Comparison of ENCODE assay signal across 1 cellular context in genomic region chr17:75319818-75320691, GRCh38.
A peak's percentile ranks its signal among the peaks of the same experiment; 100 is the strongest.
TF ChIP-seq lines count a peak whose summit lies in the region.

No MANE protein-coding gene starts in this region.

TF ChIP-seq in GM12878, 131 proteins besides CTCF, POLR2A, EP300 and RAD21 (continued from another document and continues in another):
- TF ChIP-seq ATF7 (IDR thresholded peaks at IDR 0.05; ENCODE audit: low read depth) (peak; percentile 87), CBX5 (IDR thresholded peaks at IDR 0.05; ENCODE audit: low read depth) (no peak), MTA2 (IDR thresholded peaks at IDR 0.05; ENCODE audit: low read depth) (peak; percentile 71; the same call in 1 of the 2 replicates), RUNX3 (IDR thresholded peaks at IDR 0.05; ENCODE audit: low read length) (peak; percentile 77; the same call in 1 of the 2 replicates), WRNIP1 (IDR thresholded peaks at IDR 0.05; ENCODE audit: borderline replicate concordance, low read depth, low read length) (no peak), CHD1 (IDR thresholded peaks at IDR 0.05; ENCODE audit: low read depth, low read length) (no peak), ZNF217 (IDR thresholded peaks at IDR 0.05) (no peak; the same call in 1 of the 2 replicates), MEF2A (IDR thresholded peaks at IDR 0.05; ENCODE audit: insufficient read depth, low read depth, low read length) (peak; percentile 81), ETV6 (conservative IDR thresholded peaks at IDR 0.05 in 1 of 2, IDR thresholded peaks at IDR 0.05 in 1 of 2; ENCODE audit: borderline replicate concordance in 1 of 2, low read depth in 1 of 2) (no peak), RFX5 (IDR thresholded peaks at IDR 0.05; ENCODE audit: low read depth, low read length) (no peak), IRF4 (IDR thresholded peaks at IDR 0.05; ENCODE audit: low read depth, low read length) (no peak), ELK1 (IDR thresholded peaks at IDR 0.05; ENCODE audit: low read depth, low read length) (no peak), ZBED1 (IDR thresholded peaks at IDR 0.05; ENCODE audit: borderline replicate concordance) (no peak; the same call in 1 of the 2 replicates), NR2C2 (IDR thresholded peaks at IDR 0.05; ENCODE audit: borderline replicate concordance, control insufficient read depth, insufficient read length, low read depth) (no peak), ZNF207 (IDR thresholded peaks at IDR 0.05; ENCODE audit: borderline replicate concordance) (no peak), ZSCAN29 (IDR thresholded peaks at IDR 0.05) (no peak), NFIC (IDR thresholded peaks at IDR 0.05; ENCODE audit: low read depth, low read length) (peak; percentile 88), CREM (IDR thresholded peaks at IDR 0.05; ENCODE audit: low read depth) (peak; percentile 64), SPI1 (IDR thresholded peaks at IDR 0.05; ENCODE audit: borderline replicate concordance, insufficient read depth, low read depth, low read length) (no peak), PRDM15 (CRISPR knock-in tag; IDR thresholded peaks at IDR 0.05) (no peak), TCF3 (IDR thresholded peaks at IDR 0.05; ENCODE audit: borderline replicate concordance, insufficient read depth, low read depth, low read length) (peak; percentile 86; the same call in 1 of the 2 replicates), KAT2A (conservative IDR thresholded peaks at IDR 0.05; ENCODE audit: control insufficient read depth, low read depth, low read length) (no peak), NR2C1 (IDR thresholded peaks at IDR 0.05) (peak; percentile 63), TARDBP (IDR thresholded peaks at IDR 0.05; ENCODE audit: borderline replicate concordance) (no peak), BCL11A (IDR thresholded peaks at IDR 0.05; ENCODE audit: low read depth, low read length) (no peak; the same call in 1 of the 2 replicates), BCLAF1 (IDR thresholded peaks at IDR 0.05) (no peak)
- TF ChIP-seq, protein P1, sequence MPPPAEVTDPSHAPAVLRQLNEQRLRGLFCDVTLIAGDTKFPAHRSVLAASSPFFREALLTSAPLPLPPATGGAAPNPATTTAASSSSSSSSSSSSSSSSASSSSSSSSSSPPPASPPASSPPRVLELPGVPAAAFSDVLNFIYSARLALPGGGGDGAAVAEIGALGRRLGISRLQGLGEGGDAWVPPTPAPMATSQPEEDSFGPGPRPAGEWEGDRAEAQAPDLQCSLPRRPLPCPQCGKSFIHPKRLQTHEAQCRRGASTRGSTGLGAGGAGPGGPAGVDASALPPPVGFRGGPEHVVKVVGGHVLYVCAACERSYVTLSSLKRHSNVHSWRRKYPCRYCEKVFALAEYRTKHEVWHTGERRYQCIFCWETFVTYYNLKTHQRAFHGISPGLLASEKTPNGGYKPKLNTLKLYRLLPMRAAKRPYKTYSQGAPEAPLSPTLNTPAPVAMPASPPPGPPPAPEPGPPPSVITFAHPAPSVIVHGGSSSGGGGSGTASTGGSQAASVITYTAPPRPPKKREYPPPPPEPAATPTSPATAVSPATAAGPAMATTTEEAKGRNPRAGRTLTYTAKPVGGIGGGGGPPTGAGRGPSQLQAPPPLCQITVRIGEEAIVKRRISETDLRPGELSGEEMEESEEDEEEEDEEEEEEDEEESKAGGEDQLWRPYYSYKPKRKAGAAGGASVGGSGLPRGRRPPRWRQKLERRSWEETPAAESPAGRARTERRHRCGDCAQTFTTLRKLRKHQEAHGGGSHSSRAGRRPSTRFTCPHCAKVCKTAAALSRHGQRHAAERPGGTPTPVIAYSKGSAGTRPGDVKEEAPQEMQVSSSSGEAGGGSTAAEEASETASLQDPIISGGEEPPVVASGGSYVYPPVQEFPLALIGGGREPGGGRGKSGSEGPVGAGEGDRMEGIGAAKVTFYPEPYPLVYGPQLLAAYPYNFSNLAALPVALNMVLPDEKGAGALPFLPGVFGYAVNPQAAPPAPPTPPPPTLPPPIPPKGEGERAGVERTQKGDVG (CRISPR knock-in tag; IDR thresholded peaks at IDR 0.05): no peak
- TF ChIP-seq, protein P2, sequence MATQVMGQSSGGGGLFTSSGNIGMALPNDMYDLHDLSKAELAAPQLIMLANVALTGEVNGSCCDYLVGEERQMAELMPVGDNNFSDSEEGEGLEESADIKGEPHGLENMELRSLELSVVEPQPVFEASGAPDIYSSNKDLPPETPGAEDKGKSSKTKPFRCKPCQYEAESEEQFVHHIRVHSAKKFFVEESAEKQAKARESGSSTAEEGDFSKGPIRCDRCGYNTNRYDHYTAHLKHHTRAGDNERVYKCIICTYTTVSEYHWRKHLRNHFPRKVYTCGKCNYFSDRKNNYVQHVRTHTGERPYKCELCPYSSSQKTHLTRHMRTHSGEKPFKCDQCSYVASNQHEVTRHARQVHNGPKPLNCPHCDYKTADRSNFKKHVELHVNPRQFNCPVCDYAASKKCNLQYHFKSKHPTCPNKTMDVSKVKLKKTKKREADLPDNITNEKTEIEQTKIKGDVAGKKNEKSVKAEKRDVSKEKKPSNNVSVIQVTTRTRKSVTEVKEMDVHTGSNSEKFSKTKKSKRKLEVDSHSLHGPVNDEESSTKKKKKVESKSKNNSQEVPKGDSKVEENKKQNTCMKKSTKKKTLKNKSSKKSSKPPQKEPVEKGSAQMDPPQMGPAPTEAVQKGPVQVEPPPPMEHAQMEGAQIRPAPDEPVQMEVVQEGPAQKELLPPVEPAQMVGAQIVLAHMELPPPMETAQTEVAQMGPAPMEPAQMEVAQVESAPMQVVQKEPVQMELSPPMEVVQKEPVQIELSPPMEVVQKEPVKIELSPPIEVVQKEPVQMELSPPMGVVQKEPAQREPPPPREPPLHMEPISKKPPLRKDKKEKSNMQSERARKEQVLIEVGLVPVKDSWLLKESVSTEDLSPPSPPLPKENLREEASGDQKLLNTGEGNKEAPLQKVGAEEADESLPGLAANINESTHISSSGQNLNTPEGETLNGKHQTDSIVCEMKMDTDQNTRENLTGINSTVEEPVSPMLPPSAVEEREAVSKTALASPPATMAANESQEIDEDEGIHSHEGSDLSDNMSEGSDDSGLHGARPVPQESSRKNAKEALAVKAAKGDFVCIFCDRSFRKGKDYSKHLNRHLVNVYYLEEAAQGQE (IDR thresholded peaks at IDR 0.05; ENCODE audit: low read depth, low read length): no peak
- TF ChIP-seq, protein P3, sequence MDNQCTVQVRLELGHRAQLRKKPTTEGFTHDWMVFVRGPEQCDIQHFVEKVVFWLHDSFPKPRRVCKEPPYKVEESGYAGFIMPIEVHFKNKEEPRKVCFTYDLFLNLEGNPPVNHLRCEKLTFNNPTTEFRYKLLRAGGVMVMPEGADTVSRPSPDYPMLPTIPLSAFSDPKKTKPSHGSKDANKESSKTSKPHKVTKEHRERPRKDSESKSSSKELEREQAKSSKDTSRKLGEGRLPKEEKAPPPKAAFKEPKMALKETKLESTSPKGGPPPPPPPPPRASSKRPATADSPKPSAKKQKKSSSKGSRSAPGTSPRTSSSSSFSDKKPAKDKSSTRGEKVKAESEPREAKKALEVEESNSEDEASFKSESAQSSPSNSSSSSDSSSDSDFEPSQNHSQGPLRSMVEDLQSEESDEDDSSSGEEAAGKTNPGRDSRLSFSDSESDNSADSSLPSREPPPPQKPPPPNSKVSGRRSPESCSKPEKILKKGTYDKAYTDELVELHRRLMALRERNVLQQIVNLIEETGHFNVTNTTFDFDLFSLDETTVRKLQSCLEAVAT (IDR thresholded peaks at IDR 0.05): no peak
- TF ChIP-seq, protein P4, sequence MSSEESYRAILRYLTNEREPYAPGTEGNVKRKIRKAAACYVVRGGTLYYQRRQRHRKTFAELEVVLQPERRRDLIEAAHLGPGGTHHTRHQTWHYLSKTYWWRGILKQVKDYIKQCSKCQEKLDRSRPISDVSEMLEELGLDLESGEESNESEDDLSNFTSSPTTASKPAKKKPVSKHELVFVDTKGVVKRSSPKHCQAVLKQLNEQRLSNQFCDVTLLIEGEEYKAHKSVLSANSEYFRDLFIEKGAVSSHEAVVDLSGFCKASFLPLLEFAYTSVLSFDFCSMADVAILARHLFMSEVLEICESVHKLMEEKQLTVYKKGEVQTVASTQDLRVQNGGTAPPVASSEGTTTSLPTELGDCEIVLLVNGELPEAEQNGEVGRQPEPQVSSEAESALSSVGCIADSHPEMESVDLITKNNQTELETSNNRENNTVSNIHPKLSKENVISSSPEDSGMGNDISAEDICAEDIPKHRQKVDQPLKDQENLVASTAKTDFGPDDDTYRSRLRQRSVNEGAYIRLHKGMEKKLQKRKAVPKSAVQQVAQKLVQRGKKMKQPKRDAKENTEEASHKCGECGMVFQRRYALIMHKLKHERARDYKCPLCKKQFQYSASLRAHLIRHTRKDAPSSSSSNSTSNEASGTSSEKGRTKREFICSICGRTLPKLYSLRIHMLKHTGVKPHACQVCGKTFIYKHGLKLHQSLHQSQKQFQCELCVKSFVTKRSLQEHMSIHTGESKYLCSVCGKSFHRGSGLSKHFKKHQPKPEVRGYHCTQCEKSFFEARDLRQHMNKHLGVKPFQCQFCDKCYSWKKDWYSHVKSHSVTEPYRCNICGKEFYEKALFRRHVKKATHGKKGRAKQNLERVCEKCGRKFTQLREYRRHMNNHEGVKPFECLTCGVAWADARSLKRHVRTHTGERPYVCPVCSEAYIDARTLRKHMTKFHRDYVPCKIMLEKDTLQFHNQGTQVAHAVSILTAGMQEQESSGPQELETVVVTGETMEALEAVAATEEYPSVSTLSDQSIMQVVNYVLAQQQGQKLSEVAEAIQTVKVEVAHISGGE (CRISPR knock-in tag; IDR thresholded peaks at IDR 0.05): no peak
- TF ChIP-seq, protein P5, sequence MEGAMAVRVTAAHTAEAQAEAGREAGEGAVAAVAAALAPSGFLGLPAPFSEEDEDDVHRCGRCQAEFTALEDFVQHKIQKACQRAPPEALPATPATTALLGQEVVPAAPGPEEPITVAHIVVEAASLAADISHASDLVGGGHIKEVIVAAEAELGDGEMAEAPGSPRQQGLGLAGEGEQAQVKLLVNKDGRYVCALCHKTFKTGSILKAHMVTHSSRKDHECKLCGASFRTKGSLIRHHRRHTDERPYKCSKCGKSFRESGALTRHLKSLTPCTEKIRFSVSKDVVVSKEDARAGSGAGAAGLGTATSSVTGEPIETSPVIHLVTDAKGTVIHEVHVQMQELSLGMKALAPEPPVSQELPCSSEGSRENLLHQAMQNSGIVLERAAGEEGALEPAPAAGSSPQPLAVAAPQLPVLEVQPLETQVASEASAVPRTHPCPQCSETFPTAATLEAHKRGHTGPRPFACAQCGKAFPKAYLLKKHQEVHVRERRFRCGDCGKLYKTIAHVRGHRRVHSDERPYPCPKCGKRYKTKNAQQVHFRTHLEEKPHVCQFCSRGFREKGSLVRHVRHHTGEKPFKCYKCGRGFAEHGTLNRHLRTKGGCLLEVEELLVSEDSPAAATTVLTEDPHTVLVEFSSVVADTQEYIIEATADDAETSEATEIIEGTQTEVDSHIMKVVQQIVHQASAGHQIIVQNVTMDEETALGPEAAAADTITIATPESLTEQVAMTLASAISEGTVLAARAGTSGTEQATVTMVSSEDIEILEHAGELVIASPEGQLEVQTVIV (IDR thresholded peaks at IDR 0.05; ENCODE audit: borderline replicate concordance, partially characterized antibody): no peak
